In genomic region chr6:109397020-109397419, GRCh38 we compare ENCODE assay signal across 10 cellular contexts. TPM values are rescaled to one million over a fixed set of nuclear protein-coding genes. Genes with fewer than 3 reads are reported as not detected.
DNase-seq lines count a peak whose midpoint lies in the region; ATAC-seq and TF ChIP-seq lines count a peak whose summit lies in the region.
"Had no signal": no experiment of that assay in that cellular context is flagged by ENCODE, and none has a peak within 500 bp of the region (broad histone marks: within the 10 kb centered on the region; RNA-seq: fewer than 3 reads in every experiment).

No MANE protein-coding gene starts in this region.

- H3K4me1 ChIP-seq in ovary (ENCODE audit: insufficient read depth) (no peaks in the 10 kb centered on the region), HAP-1 (no peaks in the 10 kb centered on the region)

- DNase-seq in BJ (ENCODE audit: low read depth) (no peak), LHCN-M2 (ENCODE audit: low read depth) (peak; percentile 31), medulla oblongata (ENCODE audit: extremely low spot score) (peak; percentile 44), ovary (no peak), HAP-1 (ENCODE audit: low spot score in 2 of 2) (no peak)
- DNase-seq: activated CD4-positive, CD25-positive, alpha-beta regulatory T cell; central memory CD4-positive, alpha-beta T cell had no signal

- no peak overlapping the region for H3K27ac Mint-ChIP-seq in brain

- H3K27me3 Mint-ChIP-seq in brain = peaks cover 2% of the 10 kb centered on the region

- ATAC-seq in GM19467 (IDR thresholded peaks at IDR 0.05; ENCODE audit: unreplicated experiment) = no peak
- ATAC-seq in GM19455 (IDR thresholded peaks at IDR 0.05; ENCODE audit: unreplicated experiment) = no peak

- H3K4me1 Mint-ChIP-seq in brain = no peaks in the 10 kb centered on the region

- no peak for TF ChIP-seq EP300 in ovary (IDR thresholded peaks at IDR 0.05)

- H3K9me3 ChIP-seq in ovary = no peaks in the 10 kb centered on the region
- H3K9me3 ChIP-seq in HAP-1 = no peaks in the 10 kb centered on the region

- in situ Hi-C loops in HAP-1 (cut with MboI; ENCODE audit: low sequenced_read_pairs) = loop anchor here (25.0 kb wide), 1 partner anchor 860 kb away; no protein-coding TSS in a partner anchor

- H3K4me3 Mint-ChIP-seq in brain = no peak overlapping the region

- 59 to 86% (median 77%) methylated on average over 4 of the region's 4 CpGs for WGBS in ovary, 3 donors

- no peaks in the 10 kb centered on the region for H3K9me3 Mint-ChIP-seq in brain

- H3K27me3 ChIP-seq in BJ (ENCODE audit: control insufficient read depth, insufficient read depth, low read length) (0 out of 2 replicates have a peak, but pooled peaks cover 1% of the 10 kb centered on the region), ovary (no peaks in the 10 kb centered on the region), HAP-1 (ENCODE audit: low read depth) (no peaks in the 10 kb centered on the region)

- POLR2A ChIA-PET in BJ (lab: Charles Lee) = no interaction called here

- no peak for TF ChIP-seq POLR2A in ovary (IDR thresholded peaks at IDR 0.05)

- H3K36me3 ChIP-seq in BJ (ENCODE audit: control insufficient read depth, insufficient read depth, low read length) (no peaks in the 10 kb centered on the region), ovary (no peaks in the 10 kb centered on the region), HAP-1 (replicated peaks) (no peaks in the 10 kb centered on the region)

- intact Hi-C loops in ovary (cut with DNase I) = loop anchor here in 1 of 4 donors (2.0 kb wide), 1 partner anchor 208 kb away; no protein-coding TSS in a partner anchor

- no peak overlapping the region for H3K27ac ChIP-seq in ovary

- no peak overlapping the region for H3K4me3 ChIP-seq in BJ (ENCODE audit: low read depth, low read length)
- H3K4me3 ChIP-seq in ovary = no peak overlapping the region
- H3K4me3 ChIP-seq in HAP-1 = no peak overlapping the region

- CTCF ChIA-PET in BJ (lab: Yijun Ruan, JAX) = interaction anchor here (0.6 to 2.3 kb wide), 6 partner anchors 12 to 322 kb away, joined by 3 to 23 read pairs (median 4); no protein-coding TSS in a partner anchor

- TF ChIP-seq CTCF in BJ (IDR thresholded peaks at IDR 0.05; ENCODE audit: insufficient read depth, low read depth, low read length) (peak; percentile 44), brain (conservative IDR thresholded peaks at IDR 0.05) (peak; percentile 14 to 16), ovary (IDR thresholded peaks at IDR 0.05) (no peak)

- H3K36me3 Mint-ChIP-seq in brain = no peaks in the 10 kb centered on the region

RNA-seq across cellular contexts. Expression of gene CD164, which starts 14.8 kb away (rescaled TPM):
- polyA plus RNA-seq in BJ (2011; rRNA removed) (298 and 418 TPM in 2 replicates), brain (ENCODE audit: insufficient read depth, low read depth, low replicate concordance) (81.0 TPM), ovary (100 to 1,000 TPM; 129 to 203 TPM)
- 191 and 286 TPM in 2 replicates for polyA minus RNA-seq in BJ (2011; rRNA and poly(A)+ RNA removed)
- total RNA-seq in LHCN-M2 (2014; rRNA removed) (255 and 329 TPM in 2 replicates), ovary (100 to 1,000 TPM; 145 to 215 (median 173) TPM)
- 86.5 TPM for polyA plus RNA-seq in LHCN-M2 (2012)

RNA-seq across cellular contexts. Expression of gene PPIL6, which starts 43.4 kb away (rescaled TPM):
- 0.48 and 1.2 TPM in 2 replicates for polyA plus RNA-seq in BJ (2011; rRNA removed)
- polyA minus RNA-seq in BJ (2011; rRNA and poly(A)+ RNA removed) = 0.67 and 1.4 TPM in 2 replicates
- total RNA-seq in LHCN-M2 (2014; rRNA removed) = 0.32 and 1.6 TPM in 2 replicates
- polyA plus RNA-seq in LHCN-M2 (2012) = 0.15 TPM
- 7.6 TPM for polyA plus RNA-seq in brain (ENCODE audit: insufficient read depth, low read depth, low replicate concordance)
- total RNA-seq in ovary = 10 to 100 TPM in 6 of 7 donors, 1 to 10 TPM in 1; 9.1 to 29.8 (median 11.6) TPM
- polyA plus RNA-seq in ovary = 1 to 10 TPM; 6.3 TPM

RNA-seq across cellular contexts. Expression of gene SMPD2, which starts 43.5 kb away (rescaled TPM):
- polyA plus RNA-seq in BJ (2011; rRNA removed) = 7.7 and 9.8 TPM in 2 replicates
- 9.4 and 15.5 TPM in 2 replicates for polyA minus RNA-seq in BJ (2011; rRNA and poly(A)+ RNA removed)
- total RNA-seq in LHCN-M2 (2014; rRNA removed) = 6.5 and 9.2 TPM in 2 replicates
- 5.1 TPM for polyA plus RNA-seq in LHCN-M2 (2012)
- polyA plus RNA-seq in brain (ENCODE audit: insufficient read depth, low read depth, low replicate concordance) = 20.0 TPM
- 10 to 100 TPM in 3 of 7 donors, 1 to 10 TPM in 4; 7.7 to 21.7 (median 9.3) TPM for total RNA-seq in ovary
- polyA plus RNA-seq in ovary = 1 to 10 TPM; 8.5 to 8.9 TPM

RNA-seq across cellular contexts. Expression of gene MICAL1, which starts 58.6 kb away (rescaled TPM):
- polyA plus RNA-seq in BJ (2011; rRNA removed) (47.3 and 84.6 TPM in 2 replicates), brain (ENCODE audit: insufficient read depth, low read depth, low replicate concordance) (119 TPM), ovary (10 to 100 TPM; 14.9 to 19.1 TPM)
- polyA minus RNA-seq in BJ (2011; rRNA and poly(A)+ RNA removed) = 42.1 and 64.6 TPM in 2 replicates
- total RNA-seq in LHCN-M2 (2014; rRNA removed) (147 and 151 TPM in 2 replicates), ovary (10 to 100 TPM; 10.3 to 24.0 (median 12.6) TPM)
- 76.0 TPM for polyA plus RNA-seq in LHCN-M2 (2012)

Comparison
In these comparisons a context has a peak if more than half of its experiments do, and no peak if none do; other contexts are left out.
1. DNase-seq: peak in LHCN-M2 (single experiment) and medulla oblongata (single experiment); none in BJ (single experiment), ovary (0 of 5) and HAP-1 (0 of 2).
2. CTCF ChIP-seq: peak in BJ (single experiment) and brain (2 of 2); none in ovary (0 of 3).